In the genomic region with DNA sequence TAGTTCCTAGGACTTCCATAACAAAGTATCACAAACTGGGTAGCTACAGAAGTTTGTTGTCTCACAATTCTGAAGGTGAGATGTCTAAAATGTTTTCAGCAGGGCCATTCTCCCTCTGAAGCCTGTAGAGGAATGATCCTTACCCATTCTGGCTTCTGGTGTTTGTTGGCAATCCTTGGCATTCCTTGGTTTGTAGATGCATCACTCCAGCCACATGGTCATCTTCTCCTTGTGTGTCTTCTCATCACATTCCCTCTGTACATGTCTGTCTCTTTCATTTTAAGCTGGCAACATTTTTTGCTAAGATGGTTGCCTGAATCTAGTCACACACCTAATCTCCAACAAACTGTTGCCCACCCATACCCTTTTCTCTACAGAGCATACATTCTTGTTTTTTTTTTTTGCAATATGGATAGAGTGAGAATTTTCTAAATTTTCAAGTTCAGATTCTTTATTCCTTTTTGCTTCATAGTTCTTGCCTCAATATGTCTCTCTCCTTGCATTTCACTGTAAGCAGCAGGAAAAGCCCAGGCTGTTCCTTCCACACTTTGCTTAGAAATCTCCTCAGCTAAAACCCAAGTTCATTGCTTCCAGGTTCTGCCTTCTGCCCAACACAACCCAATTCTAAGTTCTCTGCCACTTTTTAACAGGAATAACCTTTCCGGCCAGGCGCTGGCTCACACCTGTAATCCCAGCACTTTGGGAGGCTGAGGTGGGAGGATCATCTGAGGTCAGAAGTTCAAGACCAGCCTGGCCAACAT, we compare ENCODE assay signal across 22 cellular contexts. TPM values are rescaled to one million over a fixed set of nuclear protein-coding genes. Genes with fewer than 3 reads are reported as not detected.
"Had no signal": no experiment of that assay in that cellular context is flagged by ENCODE, and none has a peak within 500 bp of the region (broad histone marks: within the 10 kb centered on the region; RNA-seq: fewer than 3 reads in every experiment).

No MANE protein-coding gene starts in this region.

- H3K4me3 Mint-ChIP-seq: activated CD8-positive, alpha-beta T cell treated with anti-CD3 and anti-CD28 coated beads for 36 hours; activated T-helper 1 cell treated with anti-CD3 and anti-CD28 coated beads, Interleukin-12 subunit alpha, Interleukin-12 subunit beta, Interleukin-2, Interleukin-4 antibody, amounts not matched to agents 30 ng/mL and 10 ng/mL and 1 ng/mL, durations not matched to agents 14 hours and 24 hours and 36 hours; memory B cell; nephron progenitor cell had no signal

- ATAC-seq: activated CD8-positive, alpha-beta T cell treated with anti-CD3 and anti-CD28 coated beads for 36 hours; foreskin keratinocyte; left ventricle myocardium superior; right cardiac atrium; stimulated activated naive CD8-positive, alpha-beta T cell treated with anti-CD3 and anti-CD28 coated beads, Interleukin-15, Interleukin-2, amounts not matched to agents 100 U/mL and 50 U/mL, for 24 hours had no signal

- H3K27ac Mint-ChIP-seq: activated CD8-positive, alpha-beta T cell treated with anti-CD3 and anti-CD28 coated beads for 36 hours; activated T-helper 1 cell treated with anti-CD3 and anti-CD28 coated beads, Interleukin-12 subunit alpha, Interleukin-12 subunit beta, Interleukin-2, Interleukin-4 antibody, amounts not matched to agents 30 ng/mL and 10 ng/mL and 1 ng/mL, durations not matched to agents 14 hours and 24 hours and 36 hours; memory B cell; nephron progenitor cell had no signal

- H3K27ac ChIP-seq: colonic mucosa, esophagus squamous epithelium, foreskin keratinocyte, prostate gland, upper lobe of left lung had no signal

- H3K4me1 Mint-ChIP-seq: nephron progenitor cell had no signal

- DNase-seq: activated CD4-positive, alpha-beta T cell treated with anti-CD3 and anti-CD28 coated beads for 1 hour; activated CD8-positive, alpha-beta T cell treated with anti-CD3 and anti-CD28 coated beads for 36 hours; activated naive CD4-positive, alpha-beta T cell; colonic mucosa; esophagus squamous epithelium; foreskin keratinocyte; glutamatergic neuron; kidney glomerular epithelial cell; left ventricle myocardium superior; nephron progenitor cell; occipital lobe; right cardiac atrium; stimulated activated CD4-positive, alpha-beta T cell treated with anti-CD3 and anti-CD28 coated beads, Interleukin-4, amount 100 ng/mL, for 4 hours; stimulated activated CD8-positive, alpha-beta memory T cell treated with anti-CD3 and anti-CD28 coated beads, Interleukin-4, amount 100 ng/mL, for 48 hours; stimulated activated naive CD8-positive, alpha-beta T cell treated with anti-CD3 and anti-CD28 coated beads, Interleukin-15, Interleukin-2, amounts not matched to agents 100 U/mL and 50 U/mL, for 24 hours; T-helper 1 cell; upper lobe of left lung had no signal

- H3K4me2 ChIP-seq: smooth muscle cell had no signal

- H3K27me3 Mint-ChIP-seq: activated CD8-positive, alpha-beta T cell treated with anti-CD3 and anti-CD28 coated beads for 36 hours; memory B cell had no signal

- H3K36me3 ChIP-seq: prostate gland had no signal

- H3K27me3 ChIP-seq: colonic mucosa, esophagus squamous epithelium, foreskin keratinocyte, upper lobe of left lung had no signal

- H3K9me3 Mint-ChIP-seq: activated T-helper 1 cell treated with anti-CD3 and anti-CD28 coated beads, Interleukin-12 subunit alpha, Interleukin-12 subunit beta, Interleukin-2, Interleukin-4 antibody, amounts not matched to agents 30 ng/mL and 10 ng/mL and 1 ng/mL, durations not matched to agents 14 hours and 24 hours and 36 hours had no signal

- H3K4me1 ChIP-seq: colonic mucosa, foreskin keratinocyte, prostate gland had no signal

- H3K9me3 ChIP-seq: colonic mucosa, esophagus squamous epithelium, prostate gland, upper lobe of left lung had no signal

- H3K4me3 ChIP-seq: colonic mucosa, esophagus squamous epithelium, prostate gland, smooth muscle cell, upper lobe of left lung had no signal

RNA-seq across cellular contexts. Expression of a gene that starts 48.8 kb away (rescaled TPM):
- total RNA-seq: occipital lobe, temporal lobe had no signal
